ENCODE assay signal across 1 cellular context in the genomic region with DNA sequence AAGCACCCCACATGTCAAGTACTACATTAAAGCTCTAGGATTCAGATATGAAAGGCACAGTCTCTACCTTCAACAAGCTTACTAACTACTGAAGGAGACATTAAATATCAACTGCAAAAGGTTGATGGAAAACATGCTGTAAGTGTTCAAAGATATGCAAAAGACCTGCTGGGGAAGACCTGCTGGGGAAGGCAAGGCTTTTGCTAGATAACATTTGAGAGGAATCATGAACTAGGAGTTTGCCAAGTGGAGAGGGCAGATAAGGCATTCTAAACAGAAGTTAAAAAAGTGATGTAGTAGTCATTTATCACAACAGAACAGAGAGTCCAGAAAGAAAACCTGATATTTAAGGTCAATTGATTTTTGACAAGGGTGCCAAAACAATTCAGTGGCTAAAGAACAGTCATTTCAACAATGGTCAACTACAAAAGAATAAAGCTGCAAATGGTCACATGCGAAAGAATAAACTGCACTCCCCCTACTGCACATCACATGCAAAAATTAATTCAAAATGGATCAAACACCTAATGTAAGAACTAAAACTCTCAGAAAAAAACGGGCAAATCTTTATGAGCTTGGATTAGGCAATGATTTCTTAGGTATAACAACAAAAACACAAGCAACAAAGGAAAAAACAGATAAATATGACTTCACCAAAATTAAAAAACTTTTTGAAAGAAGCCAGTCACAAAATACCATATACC.
A peak's percentile ranks its signal among the peaks of the same experiment; 100 is the strongest.
TF ChIP-seq lines count a peak whose summit lies in the region.

No MANE protein-coding gene starts in this region.

TF ChIP-seq in K562, 482 proteins besides CTCF, POLR2A, EP300 and RAD21 (continued from another document and continues in another):
- TF ChIP-seq NCOA4 (IDR thresholded peaks at IDR 0.05; ENCODE audit: partially characterized antibody) (peak; percentile 80), ZNF384 (IDR thresholded peaks at IDR 0.05; ENCODE audit: low read depth, low read length) (peak; percentile 90), XRCC5 (IDR thresholded peaks at IDR 0.05; ENCODE audit: low read depth, low read length) (no peak), PHB (CRISPR knock-in tag; IDR thresholded peaks at IDR 0.05) (0 out of 2 replicates have a peak, but pooled peaks have one; percentile 35), ZEB2 (IDR thresholded peaks at IDR 0.05) (peak; percentile 87), HNRNPL (IDR thresholded peaks at IDR 0.05; ENCODE audit: low read depth, low read length) (no peak), TRIM24 (IDR thresholded peaks at IDR 0.05) (peak; percentile 100), MBD2 (IDR thresholded peaks at IDR 0.05; ENCODE audit: borderline replicate concordance, low read depth) (peak; percentile 78; the same call in 1 of the 2 replicates), PRPF4 (IDR thresholded peaks at IDR 0.05; ENCODE audit: insufficient read depth, low read depth, low read length, poor library complexity, severe bottlenecking) (no peak), RFX5 (IDR thresholded peaks at IDR 0.05; ENCODE audit: low read depth, low read length) (no peak), JUN (IDR thresholded peaks at IDR 0.05; ENCODE audit: borderline replicate concordance, low read depth, low read length) (peak; percentile 62; the same call in 1 of the 2 replicates), JUN (CRISPR knock-in tag; IDR thresholded peaks at IDR 0.05; ENCODE audit: borderline replicate concordance) (no peak), TCFL5 (CRISPR knock-in tag; conservative IDR thresholded peaks at IDR 0.05) (no peak), MYBL2 (IDR thresholded peaks at IDR 0.05; ENCODE audit: low read depth) (peak; percentile 51), MYBL2 (CRISPR knock-in tag; IDR thresholded peaks at IDR 0.05; ENCODE audit: borderline replicate concordance) (no peak), ZSCAN32 (CRISPR knock-in tag; IDR thresholded peaks at IDR 0.05) (no peak), NFE2 (IDR thresholded peaks at IDR 0.05; ENCODE audit: low read depth) (peak; percentile 79), LEF1 (IDR thresholded peaks at IDR 0.05) (peak; percentile 96), CTBP1 (IDR thresholded peaks at IDR 0.05; ENCODE audit: borderline replicate concordance) (peak; percentile 83; the same call in 1 of the 2 replicates), HDAC1 (IDR thresholded peaks at IDR 0.05) (peak; percentile 63 to 98; a peak in 3 of 4 replicates), EHMT2 (IDR thresholded peaks at IDR 0.05) (peak; percentile 91), NEUROD1 (IDR thresholded peaks at IDR 0.05; ENCODE audit: borderline replicate concordance, low read depth, low read length, partially characterized antibody) (peak; percentile 86), COPS2 (conservative IDR thresholded peaks at IDR 0.05) (no peak), BCL6 (CRISPR knock-in tag; IDR thresholded peaks at IDR 0.05) (no peak), NUFIP1 (IDR thresholded peaks at IDR 0.05; ENCODE audit: partially characterized antibody) (peak; percentile 58), TAF7 (tag; IDR thresholded peaks at IDR 0.05) (no peak), ZNF717 (CRISPR knock-in tag; IDR thresholded peaks at IDR 0.05) (no peak), NCOA2 (IDR thresholded peaks at IDR 0.05; ENCODE audit: partially characterized antibody in 2 of 2) (peak; percentile 87 to 91)
- TF ChIP-seq, protein P1, sequence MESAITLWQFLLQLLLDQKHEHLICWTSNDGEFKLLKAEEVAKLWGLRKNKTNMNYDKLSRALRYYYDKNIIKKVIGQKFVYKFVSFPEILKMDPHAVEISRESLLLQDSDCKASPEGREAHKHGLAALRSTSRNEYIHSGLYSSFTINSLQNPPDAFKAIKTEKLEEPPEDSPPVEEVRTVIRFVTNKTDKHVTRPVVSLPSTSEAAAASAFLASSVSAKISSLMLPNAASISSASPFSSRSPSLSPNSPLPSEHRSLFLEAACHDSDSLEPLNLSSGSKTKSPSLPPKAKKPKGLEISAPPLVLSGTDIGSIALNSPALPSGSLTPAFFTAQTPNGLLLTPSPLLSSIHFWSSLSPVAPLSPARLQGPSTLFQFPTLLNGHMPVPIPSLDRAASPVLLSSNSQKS (CRISPR knock-in tag; IDR thresholded peaks at IDR 0.05): no peak
- TF ChIP-seq, protein P2, sequence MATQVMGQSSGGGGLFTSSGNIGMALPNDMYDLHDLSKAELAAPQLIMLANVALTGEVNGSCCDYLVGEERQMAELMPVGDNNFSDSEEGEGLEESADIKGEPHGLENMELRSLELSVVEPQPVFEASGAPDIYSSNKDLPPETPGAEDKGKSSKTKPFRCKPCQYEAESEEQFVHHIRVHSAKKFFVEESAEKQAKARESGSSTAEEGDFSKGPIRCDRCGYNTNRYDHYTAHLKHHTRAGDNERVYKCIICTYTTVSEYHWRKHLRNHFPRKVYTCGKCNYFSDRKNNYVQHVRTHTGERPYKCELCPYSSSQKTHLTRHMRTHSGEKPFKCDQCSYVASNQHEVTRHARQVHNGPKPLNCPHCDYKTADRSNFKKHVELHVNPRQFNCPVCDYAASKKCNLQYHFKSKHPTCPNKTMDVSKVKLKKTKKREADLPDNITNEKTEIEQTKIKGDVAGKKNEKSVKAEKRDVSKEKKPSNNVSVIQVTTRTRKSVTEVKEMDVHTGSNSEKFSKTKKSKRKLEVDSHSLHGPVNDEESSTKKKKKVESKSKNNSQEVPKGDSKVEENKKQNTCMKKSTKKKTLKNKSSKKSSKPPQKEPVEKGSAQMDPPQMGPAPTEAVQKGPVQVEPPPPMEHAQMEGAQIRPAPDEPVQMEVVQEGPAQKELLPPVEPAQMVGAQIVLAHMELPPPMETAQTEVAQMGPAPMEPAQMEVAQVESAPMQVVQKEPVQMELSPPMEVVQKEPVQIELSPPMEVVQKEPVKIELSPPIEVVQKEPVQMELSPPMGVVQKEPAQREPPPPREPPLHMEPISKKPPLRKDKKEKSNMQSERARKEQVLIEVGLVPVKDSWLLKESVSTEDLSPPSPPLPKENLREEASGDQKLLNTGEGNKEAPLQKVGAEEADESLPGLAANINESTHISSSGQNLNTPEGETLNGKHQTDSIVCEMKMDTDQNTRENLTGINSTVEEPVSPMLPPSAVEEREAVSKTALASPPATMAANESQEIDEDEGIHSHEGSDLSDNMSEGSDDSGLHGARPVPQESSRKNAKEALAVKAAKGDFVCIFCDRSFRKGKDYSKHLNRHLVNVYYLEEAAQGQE (CRISPR knock-in tag; IDR thresholded peaks at IDR 0.05; ENCODE audit: low read depth): no peak
- TF ChIP-seq, protein P3, sequence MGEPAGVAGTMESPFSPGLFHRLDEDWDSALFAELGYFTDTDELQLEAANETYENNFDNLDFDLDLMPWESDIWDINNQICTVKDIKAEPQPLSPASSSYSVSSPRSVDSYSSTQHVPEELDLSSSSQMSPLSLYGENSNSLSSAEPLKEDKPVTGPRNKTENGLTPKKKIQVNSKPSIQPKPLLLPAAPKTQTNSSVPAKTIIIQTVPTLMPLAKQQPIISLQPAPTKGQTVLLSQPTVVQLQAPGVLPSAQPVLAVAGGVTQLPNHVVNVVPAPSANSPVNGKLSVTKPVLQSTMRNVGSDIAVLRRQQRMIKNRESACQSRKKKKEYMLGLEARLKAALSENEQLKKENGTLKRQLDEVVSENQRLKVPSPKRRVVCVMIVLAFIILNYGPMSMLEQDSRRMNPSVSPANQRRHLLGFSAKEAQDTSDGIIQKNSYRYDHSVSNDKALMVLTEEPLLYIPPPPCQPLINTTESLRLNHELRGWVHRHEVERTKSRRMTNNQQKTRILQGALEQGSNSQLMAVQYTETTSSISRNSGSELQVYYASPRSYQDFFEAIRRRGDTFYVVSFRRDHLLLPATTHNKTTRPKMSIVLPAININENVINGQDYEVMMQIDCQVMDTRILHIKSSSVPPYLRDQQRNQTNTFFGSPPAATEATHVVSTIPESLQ (CRISPR knock-in tag; IDR thresholded peaks at IDR 0.05): no peak
- TF ChIP-seq, protein P4, sequence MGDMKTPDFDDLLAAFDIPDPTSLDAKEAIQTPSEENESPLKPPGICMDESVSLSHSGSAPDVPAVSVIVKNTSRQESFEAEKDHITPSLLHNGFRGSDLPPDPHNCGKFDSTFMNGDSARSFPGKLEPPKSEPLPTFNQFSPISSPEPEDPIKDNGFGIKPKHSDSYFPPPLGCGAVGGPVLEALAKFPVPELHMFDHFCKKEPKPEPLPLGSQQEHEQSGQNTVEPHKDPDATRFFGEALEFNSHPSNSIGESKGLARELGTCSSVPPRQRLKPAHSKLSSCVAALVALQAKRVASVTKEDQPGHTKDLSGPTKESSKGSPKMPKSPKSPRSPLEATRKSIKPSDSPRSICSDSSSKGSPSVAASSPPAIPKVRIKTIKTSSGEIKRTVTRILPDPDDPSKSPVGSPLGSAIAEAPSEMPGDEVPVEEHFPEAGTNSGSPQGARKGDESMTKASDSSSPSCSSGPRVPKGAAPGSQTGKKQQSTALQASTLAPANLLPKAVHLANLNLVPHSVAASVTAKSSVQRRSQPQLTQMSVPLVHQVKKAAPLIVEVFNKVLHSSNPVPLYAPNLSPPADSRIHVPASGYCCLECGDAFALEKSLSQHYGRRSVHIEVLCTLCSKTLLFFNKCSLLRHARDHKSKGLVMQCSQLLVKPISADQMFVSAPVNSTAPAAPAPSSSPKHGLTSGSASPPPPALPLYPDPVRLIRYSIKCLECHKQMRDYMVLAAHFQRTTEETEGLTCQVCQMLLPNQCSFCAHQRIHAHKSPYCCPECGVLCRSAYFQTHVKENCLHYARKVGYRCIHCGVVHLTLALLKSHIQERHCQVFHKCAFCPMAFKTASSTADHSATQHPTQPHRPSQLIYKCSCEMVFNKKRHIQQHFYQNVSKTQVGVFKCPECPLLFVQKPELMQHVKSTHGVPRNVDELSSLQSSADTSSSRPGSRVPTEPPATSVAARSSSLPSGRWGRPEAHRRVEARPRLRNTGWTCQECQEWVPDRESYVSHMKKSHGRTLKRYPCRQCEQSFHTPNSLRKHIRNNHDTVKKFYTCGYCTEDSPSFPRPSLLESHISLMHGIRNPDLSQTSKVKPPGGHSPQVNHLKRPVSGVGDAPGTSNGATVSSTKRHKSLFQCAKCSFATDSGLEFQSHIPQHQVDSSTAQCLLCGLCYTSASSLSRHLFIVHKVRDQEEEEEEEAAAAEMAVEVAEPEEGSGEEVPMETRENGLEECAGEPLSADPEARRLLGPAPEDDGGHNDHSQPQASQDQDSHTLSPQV (IDR thresholded peaks at IDR 0.05): no peak
- TF ChIP-seq, protein P5, sequence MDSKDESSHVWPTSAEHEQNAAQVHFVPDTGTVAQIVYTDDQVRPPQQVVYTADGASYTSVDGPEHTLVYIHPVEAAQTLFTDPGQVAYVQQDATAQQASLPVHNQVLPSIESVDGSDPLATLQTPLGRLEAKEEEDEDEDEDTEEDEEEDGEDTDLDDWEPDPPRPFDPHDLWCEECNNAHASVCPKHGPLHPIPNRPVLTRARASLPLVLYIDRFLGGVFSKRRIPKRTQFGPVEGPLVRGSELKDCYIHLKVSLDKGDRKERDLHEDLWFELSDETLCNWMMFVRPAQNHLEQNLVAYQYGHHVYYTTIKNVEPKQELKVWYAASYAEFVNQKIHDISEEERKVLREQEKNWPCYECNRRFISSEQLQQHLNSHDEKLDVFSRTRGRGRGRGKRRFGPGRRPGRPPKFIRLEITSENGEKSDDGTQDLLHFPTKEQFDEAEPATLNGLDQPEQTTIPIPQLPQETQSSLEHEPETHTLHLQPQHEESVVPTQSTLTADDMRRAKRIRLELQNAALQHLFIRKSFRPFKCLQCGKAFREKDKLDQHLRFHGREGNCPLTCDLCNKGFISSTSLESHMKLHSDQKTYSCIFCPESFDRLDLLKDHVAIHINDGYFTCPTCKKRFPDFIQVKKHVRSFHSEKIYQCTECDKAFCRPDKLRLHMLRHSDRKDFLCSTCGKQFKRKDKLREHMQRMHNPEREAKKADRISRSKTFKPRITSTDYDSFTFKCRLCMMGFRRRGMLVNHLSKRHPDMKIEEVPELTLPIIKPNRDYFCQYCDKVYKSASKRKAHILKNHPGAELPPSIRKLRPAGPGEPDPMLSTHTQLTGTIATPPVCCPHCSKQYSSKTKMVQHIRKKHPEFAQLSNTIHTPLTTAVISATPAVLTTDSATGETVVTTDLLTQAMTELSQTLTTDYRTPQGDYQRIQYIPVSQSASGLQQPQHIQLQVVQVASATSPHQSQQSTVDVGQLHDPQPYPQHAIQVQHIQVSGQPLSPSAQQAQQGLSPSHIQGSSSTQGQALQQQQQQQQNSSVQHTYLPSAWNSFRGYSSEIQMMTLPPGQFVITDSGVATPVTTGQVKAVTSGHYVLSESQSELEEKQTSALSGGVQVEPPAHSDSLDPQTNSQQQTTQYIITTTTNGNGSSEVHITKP (IDR thresholded peaks at IDR 0.05; ENCODE audit: partially characterized antibody): peak; percentile 40
- TF ChIP-seq, protein P6, sequence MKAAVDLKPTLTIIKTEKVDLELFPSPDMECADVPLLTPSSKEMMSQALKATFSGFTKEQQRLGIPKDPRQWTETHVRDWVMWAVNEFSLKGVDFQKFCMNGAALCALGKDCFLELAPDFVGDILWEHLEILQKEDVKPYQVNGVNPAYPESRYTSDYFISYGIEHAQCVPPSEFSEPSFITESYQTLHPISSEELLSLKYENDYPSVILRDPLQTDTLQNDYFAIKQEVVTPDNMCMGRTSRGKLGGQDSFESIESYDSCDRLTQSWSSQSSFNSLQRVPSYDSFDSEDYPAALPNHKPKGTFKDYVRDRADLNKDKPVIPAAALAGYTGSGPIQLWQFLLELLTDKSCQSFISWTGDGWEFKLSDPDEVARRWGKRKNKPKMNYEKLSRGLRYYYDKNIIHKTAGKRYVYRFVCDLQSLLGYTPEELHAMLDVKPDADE (conservative IDR thresholded peaks at IDR 0.05; ENCODE audit: control insufficient read depth, low read depth, low read length): no peak
- TF ChIP-seq, protein P7, sequence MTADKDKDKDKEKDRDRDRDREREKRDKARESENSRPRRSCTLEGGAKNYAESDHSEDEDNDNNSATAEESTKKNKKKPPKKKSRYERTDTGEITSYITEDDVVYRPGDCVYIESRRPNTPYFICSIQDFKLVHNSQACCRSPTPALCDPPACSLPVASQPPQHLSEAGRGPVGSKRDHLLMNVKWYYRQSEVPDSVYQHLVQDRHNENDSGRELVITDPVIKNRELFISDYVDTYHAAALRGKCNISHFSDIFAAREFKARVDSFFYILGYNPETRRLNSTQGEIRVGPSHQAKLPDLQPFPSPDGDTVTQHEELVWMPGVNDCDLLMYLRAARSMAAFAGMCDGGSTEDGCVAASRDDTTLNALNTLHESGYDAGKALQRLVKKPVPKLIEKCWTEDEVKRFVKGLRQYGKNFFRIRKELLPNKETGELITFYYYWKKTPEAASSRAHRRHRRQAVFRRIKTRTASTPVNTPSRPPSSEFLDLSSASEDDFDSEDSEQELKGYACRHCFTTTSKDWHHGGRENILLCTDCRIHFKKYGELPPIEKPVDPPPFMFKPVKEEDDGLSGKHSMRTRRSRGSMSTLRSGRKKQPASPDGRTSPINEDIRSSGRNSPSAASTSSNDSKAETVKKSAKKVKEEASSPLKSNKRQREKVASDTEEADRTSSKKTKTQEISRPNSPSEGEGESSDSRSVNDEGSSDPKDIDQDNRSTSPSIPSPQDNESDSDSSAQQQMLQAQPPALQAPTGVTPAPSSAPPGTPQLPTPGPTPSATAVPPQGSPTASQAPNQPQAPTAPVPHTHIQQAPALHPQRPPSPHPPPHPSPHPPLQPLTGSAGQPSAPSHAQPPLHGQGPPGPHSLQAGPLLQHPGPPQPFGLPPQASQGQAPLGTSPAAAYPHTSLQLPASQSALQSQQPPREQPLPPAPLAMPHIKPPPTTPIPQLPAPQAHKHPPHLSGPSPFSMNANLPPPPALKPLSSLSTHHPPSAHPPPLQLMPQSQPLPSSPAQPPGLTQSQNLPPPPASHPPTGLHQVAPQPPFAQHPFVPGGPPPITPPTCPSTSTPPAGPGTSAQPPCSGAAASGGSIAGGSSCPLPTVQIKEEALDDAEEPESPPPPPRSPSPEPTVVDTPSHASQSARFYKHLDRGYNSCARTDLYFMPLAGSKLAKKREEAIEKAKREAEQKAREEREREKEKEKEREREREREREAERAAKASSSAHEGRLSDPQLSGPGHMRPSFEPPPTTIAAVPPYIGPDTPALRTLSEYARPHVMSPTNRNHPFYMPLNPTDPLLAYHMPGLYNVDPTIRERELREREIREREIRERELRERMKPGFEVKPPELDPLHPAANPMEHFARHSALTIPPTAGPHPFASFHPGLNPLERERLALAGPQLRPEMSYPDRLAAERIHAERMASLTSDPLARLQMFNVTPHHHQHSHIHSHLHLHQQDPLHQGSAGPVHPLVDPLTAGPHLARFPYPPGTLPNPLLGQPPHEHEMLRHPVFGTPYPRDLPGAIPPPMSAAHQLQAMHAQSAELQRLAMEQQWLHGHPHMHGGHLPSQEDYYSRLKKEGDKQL (CRISPR knock-in tag; IDR thresholded peaks at IDR 0.05; ENCODE audit: borderline replicate concordance): no peak
